Comparison of ENCODE assay signal across 8 cellular contexts in the genomic region with DNA sequence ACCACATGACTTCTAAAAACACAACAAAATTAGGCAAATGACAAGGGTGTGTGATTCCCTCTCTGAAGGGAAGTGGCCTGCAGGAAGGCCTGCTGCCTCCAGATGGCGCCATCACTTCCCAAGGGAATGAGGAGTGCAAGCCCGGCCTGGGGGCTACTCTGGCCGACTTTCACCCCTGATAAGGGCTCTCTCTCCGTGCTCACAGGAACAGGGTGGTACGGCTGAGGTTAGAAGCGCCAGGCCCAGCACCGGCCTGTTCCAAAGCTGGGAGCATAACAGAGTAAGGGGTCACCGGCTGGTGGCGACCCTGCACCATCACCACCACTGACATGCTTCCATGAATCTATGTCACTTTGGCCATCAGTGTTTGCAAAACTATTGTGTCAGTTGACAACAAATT. TPM values are rescaled to one million over a fixed set of nuclear protein-coding genes. Genes with fewer than 3 reads are reported as not detected.
A peak's percentile ranks its signal among the peaks of the same experiment; 100 is the strongest.
DNase-seq lines count a peak whose midpoint lies in the region; ATAC-seq, FAIRE-seq and TF ChIP-seq lines count a peak whose summit lies in the region.

No MANE protein-coding gene starts in this region.

- no peaks in the 10 kb centered on the region for H3K9me1 ChIP-seq in keratinocyte (ENCODE audit: control insufficient read depth, extremely low read depth, insufficient read depth, low read length)

- H3K36me3 ChIP-seq in keratinocyte (ENCODE audit: control insufficient read depth in 2 of 2, extremely low read depth in 1 of 2, insufficient read depth in 2 of 2, low read length in 2 of 2), result no peaks in the 10 kb centered on the region
- H3K36me3 ChIP-seq in tibial nerve, result no peaks in the 10 kb centered on the region

- FAIRE-seq in keratinocyte (lab: Jason Lieb, UNC), result no peak

- no peaks in the 10 kb centered on the region for H3K27me3 ChIP-seq in keratinocyte (ENCODE audit: control insufficient read depth, extremely low read depth, insufficient read depth, low read length)
- no peaks in the 10 kb centered on the region for H3K27me3 ChIP-seq in tibial nerve

- 51 to 56% methylated on average over 9 of the region's 9 CpGs for WGBS in tibial nerve, 2 donors

- in situ Hi-C loops in astrocyte of the cerebellum (cut with HindIII; ENCODE audit: low sequenced_read_pairs), result no loop called here

- no peak overlapping the region for H3K27ac ChIP-seq in keratinocyte (ENCODE audit: control insufficient read depth, insufficient read depth, low read length)
- H3K27ac ChIP-seq in tibial nerve, result no peak overlapping the region

- dilution Hi-C loops in keratinocyte (cut with MboI; ENCODE audit: extremely low pct_ligation_motif_present, low sequenced_read_pairs), result no loop called here

- peak; percentile 9 for DNase-seq in SIG-M5 treated with dmso at 0.1 percent for 504 hours (lab: John Stamatoyannopoulos, UW; ENCODE audit: unreplicated experiment)
- DNase-seq in SIG-M5 (lab: John Stamatoyannopoulos, UW), result no peak
- peak; percentile 14 for DNase-seq in LHCN-M2 (ENCODE audit: low read depth)
- no peak for DNase-seq in astrocyte of the cerebellum (ENCODE audit: low read depth)
- no peak for DNase-seq in keratinocyte (ENCODE audit: low read depth, low spot score)
- DNase-seq in tibial nerve (ENCODE audit: low spot score in 2 of 2), result no peak
- DNase-seq in NK-92 treated with Interleukin-12 subunit alpha and Interleukin-12 subunit beta, amount 100 ng/mL, for 24 hours (lab: John Stamatoyannopoulos, UW), result no peak

- H3K4me3 ChIP-seq in astrocyte of the cerebellum (ENCODE audit: low read depth, low read length) (no peak overlapping the region), keratinocyte (ENCODE audit: control insufficient read depth in 2 of 3, extremely low read depth in 1 of 3, insufficient read depth in 2 of 3, low read depth in 1 of 3, low read length in 3 of 3) (no peak overlapping the region), tibial nerve (no peak overlapping the region)

- H3K4me2 ChIP-seq in keratinocyte (ENCODE audit: control insufficient read depth, extremely low read depth, insufficient read depth, low read depth, low read length), result no peak overlapping the region

- H2AFZ ChIP-seq in keratinocyte (ENCODE audit: control insufficient read depth, low read length), result no peak overlapping the region

- no peak for TF ChIP-seq POLR2A in tibial nerve (IDR thresholded peaks at IDR 0.05)

- no peak for ATAC-seq in GM18870 (IDR thresholded peaks at IDR 0.05; ENCODE audit: unreplicated experiment)

- no peaks in the 10 kb centered on the region for H3K79me2 ChIP-seq in keratinocyte (ENCODE audit: control insufficient read depth, insufficient read depth, low read length)

- no peak for TF ChIP-seq EP300 in tibial nerve (IDR thresholded peaks at IDR 0.05)

- H3K4me1 ChIP-seq in keratinocyte (ENCODE audit: control insufficient read depth, extremely low read depth, insufficient read depth, low read length), result peaks cover 13% of the 10 kb centered on the region
- H3K4me1 ChIP-seq in tibial nerve, result no peaks in the 10 kb centered on the region

- H4K20me1 ChIP-seq in keratinocyte (ENCODE audit: control insufficient read depth, extremely low read depth, insufficient read depth, low read length), result no peaks in the 10 kb centered on the region

- H3K9me3 ChIP-seq in keratinocyte (ENCODE audit: control insufficient read depth, low read depth, low read length), result no peaks in the 10 kb centered on the region
- H3K9me3 ChIP-seq in tibial nerve, result no peaks in the 10 kb centered on the region

- H3K9ac ChIP-seq in keratinocyte (ENCODE audit: control insufficient read depth, extremely low read depth, insufficient read depth, low read length), result no peak overlapping the region

- TF ChIP-seq CTCF in astrocyte of the cerebellum (IDR thresholded peaks at IDR 0.05; ENCODE audit: low read depth, low read length, missing control alignments), result peak; percentile 86
- TF ChIP-seq CTCF in keratinocyte (optimal IDR thresholded peaks at IDR 0.05 in 1 of 3, IDR thresholded peaks at IDR 0.05 in 1 of 3, conservative IDR thresholded peaks at IDR 0.05 in 1 of 3; ENCODE audit: extremely low read depth in 1 of 3, insufficient read depth in 2 of 3, low read length in 3 of 3), result peak; percentile 89 to 94 (median 91)
- TF ChIP-seq CTCF in tibial nerve (IDR thresholded peaks at IDR 0.05), result peak; percentile 42 to 75 (median 51)

RNA-seq across cellular contexts. Expression of a gene that starts 13.1 kb away (rescaled TPM):
- total RNA-seq in LHCN-M2 (2014; rRNA removed) (not detected in 2 replicates), tibial nerve (not detected)
- polyA plus RNA-seq in LHCN-M2 (2012), result not detected
- polyA plus RNA-seq in keratinocyte, result not detected in 3 replicates
- not detected for polyA plus RNA-seq in keratinocyte (2011; ENCODE audit: low read depth)
- polyA plus RNA-seq in keratinocyte (2011; cell fraction: cytosol; rRNA removed), result not detected in 2 replicates
- not detected in 2 replicates for polyA plus RNA-seq in keratinocyte (2011; cell fraction: nucleus; rRNA removed)
- polyA plus RNA-seq in keratinocyte (2012; ENCODE audit: low replicate concordance), result not detected in 2 replicates
- not detected in 3 replicates for polyA minus RNA-seq in keratinocyte
- not detected for polyA minus RNA-seq in keratinocyte (2011; cell fraction: cytosol; rRNA and poly(A)+ RNA removed)
- polyA minus RNA-seq in keratinocyte (2011; cell fraction: nucleus; rRNA and poly(A)+ RNA removed), result not detected in 2 replicates

RNA-seq across cellular contexts. Expression of a gene that starts 22.8 kb away (rescaled TPM):
- 0.11 TPM in 1 of 2 replicates, not detected in the other for total RNA-seq in LHCN-M2 (2014; rRNA removed)
- polyA plus RNA-seq in LHCN-M2 (2012), result 0.04 TPM
- polyA plus RNA-seq in keratinocyte, result 1.2 to 1.4 TPM (median 1.4 TPM) in 3 replicates
- polyA plus RNA-seq in keratinocyte (2011; ENCODE audit: low read depth), result 0.10 TPM
- polyA plus RNA-seq in keratinocyte (2011; cell fraction: cytosol; rRNA removed), result 0.67 and 0.83 TPM in 2 replicates
- 0.57 and 0.61 TPM in 2 replicates for polyA plus RNA-seq in keratinocyte (2011; cell fraction: nucleus; rRNA removed)
- polyA plus RNA-seq in keratinocyte (2012; ENCODE audit: low replicate concordance), result 0.79 and 1.1 TPM in 2 replicates
- 1.2 to 3.1 TPM (median 1.8 TPM) in 3 replicates for polyA minus RNA-seq in keratinocyte
- polyA minus RNA-seq in keratinocyte (2011; cell fraction: cytosol; rRNA and poly(A)+ RNA removed), result 1.3 TPM
- 0.31 and 0.32 TPM in 2 replicates for polyA minus RNA-seq in keratinocyte (2011; cell fraction: nucleus; rRNA and poly(A)+ RNA removed)
- total RNA-seq in tibial nerve, result 1 to 10 TPM in 2 of 4 donors, under 1 TPM in 1, not detected in 1; 0.59 to 1.1 (median 1.0) TPM

RNA-seq across cellular contexts. Expression of a gene that starts 39.0 kb away (rescaled TPM):
- total RNA-seq in LHCN-M2 (2014; rRNA removed) (not detected in 2 replicates), tibial nerve (not detected)
- not detected for polyA plus RNA-seq in LHCN-M2 (2012)
- not detected in 3 replicates for polyA plus RNA-seq in keratinocyte
- not detected for polyA plus RNA-seq in keratinocyte (2011; ENCODE audit: low read depth)
- not detected in 2 replicates for polyA plus RNA-seq in keratinocyte (2011; cell fraction: cytosol; rRNA removed)
- polyA plus RNA-seq in keratinocyte (2011; cell fraction: nucleus; rRNA removed), result not detected in 2 replicates
- polyA plus RNA-seq in keratinocyte (2012; ENCODE audit: low replicate concordance), result not detected in 2 replicates
- polyA minus RNA-seq in keratinocyte, result not detected in 3 replicates
- polyA minus RNA-seq in keratinocyte (2011; cell fraction: cytosol; rRNA and poly(A)+ RNA removed), result not detected
- not detected in 2 replicates for polyA minus RNA-seq in keratinocyte (2011; cell fraction: nucleus; rRNA and poly(A)+ RNA removed)

Comparison
In these comparisons a context has a peak if more than half of its experiments do, and no peak if none do; other contexts are left out.
1. DNase-seq: peak in SIG-M5 treated with dmso at 0.1 percent for 504 hours (single experiment) and LHCN-M2 (single experiment); none in SIG-M5 (single experiment), astrocyte of the cerebellum (single experiment), keratinocyte (single experiment), tibial nerve (0 of 2) and NK-92 treated with Interleukin-12 subunit alpha and Interleukin-12 subunit beta, amount 100 ng/mL, for 24 hours (single experiment).
2. Peak in every context shown above with its lines, with median percentiles within 50 percentile points of each other: CTCF ChIP-seq.